In the genomic region with DNA sequence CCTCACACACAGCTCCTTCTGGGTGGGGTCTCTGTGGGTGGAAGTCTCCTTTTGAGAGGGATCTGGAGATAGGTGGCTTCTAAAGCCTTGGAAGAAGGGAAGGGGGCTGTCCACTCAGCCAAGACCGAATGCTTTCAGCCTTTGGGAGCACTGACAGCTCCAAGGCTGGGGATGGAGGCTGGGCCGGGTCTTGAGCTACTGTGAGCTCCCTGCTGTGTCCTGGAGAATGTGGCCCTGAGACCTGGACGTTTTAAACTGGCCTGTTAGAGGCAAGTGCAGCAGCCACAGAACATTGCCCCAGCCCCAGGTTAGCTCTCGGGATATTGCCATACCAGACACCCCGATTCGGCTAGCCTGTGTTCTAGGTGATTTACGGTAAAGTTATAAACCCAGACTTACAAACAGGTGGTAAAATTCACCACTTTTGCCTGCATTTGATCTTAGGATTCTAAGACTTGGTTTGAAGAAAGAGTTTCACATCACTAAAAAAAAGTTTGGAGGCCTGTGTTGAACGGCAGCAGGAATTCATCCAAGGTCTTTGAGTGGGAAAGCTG, we compare ENCODE assay signal across 26 cellular contexts.
"Had no signal": no experiment of that assay in that cellular context is flagged by ENCODE, and none has a peak within 500 bp of the region (broad histone marks: within the 10 kb centered on the region; RNA-seq: fewer than 3 reads in every experiment).

No MANE protein-coding gene starts in this region.

- H3K9me3 ChIP-seq: adrenal gland, breast epithelium, esophagus squamous epithelium, heart left ventricle, psoas muscle, right atrium auricular region, stomach, suprapubic skin, tibial nerve had no signal

- H3K4me3 ChIP-seq: adrenal gland, breast epithelium, coronary artery, esophagus squamous epithelium, heart left ventricle, lung, psoas muscle, right atrium auricular region, skin epidermis, stomach, suprapubic skin, tibial nerve had no signal

- DNase-seq: activated CD4-positive, alpha-beta T cell treated with anti-CD3 and anti-CD28 coated beads for 1 hour; activated CD4-positive, alpha-beta T cell treated with anti-CD3 and anti-CD28 coated beads, Interleukin-2, amount 50 U/mL, for 1 hour; activated CD8-positive, alpha-beta T cell treated with anti-CD3 and anti-CD28 coated beads, Interleukin-2, amount 10 ng/mL, durations not matched to agents 7 days and 5 days; activated naive CD4-positive, alpha-beta T cell; activated T-cell treated with anti-CD3 and anti-CD28 coated beads, Interleukin-2, amount 50 U/mL, for 1 hour; endodermal cell; esophagus squamous epithelium; heart left ventricle; islet precursor cell; naive thymus-derived CD4-positive, alpha-beta T cell; psoas muscle; stimulated activated CD4-positive, alpha-beta T cell treated with anti-CD3 and anti-CD28 coated beads, Interleukin-15, amount 100 ng/mL, for 24 hours; stomach; T-helper 1 cell had no signal

- H3K4me1 ChIP-seq: adrenal gland, breast epithelium, esophagus squamous epithelium, heart left ventricle, psoas muscle, right atrium auricular region, stomach had no signal

- H3K36me3 ChIP-seq: adrenal gland, breast epithelium, esophagus squamous epithelium, heart left ventricle, right atrium auricular region, stomach, suprapubic skin had no signal

- FAIRE-seq: astrocyte, TTC549, urothelium cell line had no signal

- H3K27ac ChIP-seq: adrenal gland, breast epithelium, coronary artery, esophagus squamous epithelium, heart left ventricle, psoas muscle, skin epidermis, stomach, suprapubic skin had no signal

- ATAC-seq: activated CD8-positive, alpha-beta T cell treated with anti-CD3 and anti-CD28 coated beads, Interleukin-2, amount 10 ng/mL, durations not matched to agents 7 days and 5 days; naive thymus-derived CD4-positive, alpha-beta T cell; stimulated activated memory B cell treated with anti-CD40 and anti-IgM and Interleukin-4, amounts not matched to agents 10 μg/mL and 1 μg/mL and 100 μg/mL, for 72 hours had no signal

- H3K27me3 ChIP-seq: adrenal gland, breast epithelium, heart left ventricle, right atrium auricular region, stomach, suprapubic skin, tibial nerve had no signal
